In the genomic region with DNA sequence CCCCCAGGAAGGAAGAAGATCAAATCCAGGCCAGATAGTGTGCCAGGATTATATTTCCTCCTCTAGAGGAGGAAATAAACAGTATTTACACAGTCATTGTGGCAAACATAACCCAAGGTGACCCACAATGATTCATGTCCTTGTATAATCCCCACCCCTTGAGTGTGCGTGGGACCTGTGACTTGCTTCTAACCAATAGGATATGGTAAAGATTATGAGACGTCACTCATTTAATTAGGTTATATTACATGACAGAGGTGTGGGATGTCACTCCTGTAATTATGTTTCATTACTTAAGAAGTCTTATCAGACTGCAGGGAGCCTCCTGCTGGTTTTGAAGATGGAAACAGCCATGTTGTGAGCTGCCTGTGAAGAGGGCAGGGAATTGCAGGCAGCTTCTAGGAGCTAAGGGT, we compare ENCODE assay signal across 14 cellular contexts. TPM values are rescaled to one million over a fixed set of nuclear protein-coding genes. Genes with fewer than 3 reads are reported as not detected.
DNase-seq lines count a peak whose midpoint lies in the region; ATAC-seq, FAIRE-seq and TF ChIP-seq lines count a peak whose summit lies in the region.
"Had no signal": no experiment of that assay in that cellular context is flagged by ENCODE, and none has a peak within 500 bp of the region (broad histone marks: within the 10 kb centered on the region; RNA-seq: fewer than 3 reads in every experiment).

No MANE protein-coding gene starts in this region.

- H4K20me1 ChIP-seq in GM23338 (replicated peaks; ENCODE audit: insufficient read depth): no peaks in the 10 kb centered on the region

- H3K4me2 ChIP-seq in GM23338: no peak overlapping the region
- H3K4me2 ChIP-seq: KMS-11 had no signal

- TF ChIP-seq CTCF in colonic mucosa (IDR thresholded peaks at IDR 0.05) (no peak), pancreas (IDR thresholded peaks at IDR 0.05) (no peak), GM23338 (conservative IDR thresholded peaks at IDR 0.05; ENCODE audit: low read depth in 2 of 2) (no peak)

- no peak overlapping the region for H2AFZ ChIP-seq in GM23338

- peak; percentile 63 for FAIRE-seq in pancreas (lab: Jason Lieb, UNC)

- H3K9me3 Mint-ChIP-seq in GM23338: no peaks in the 10 kb centered on the region
- H3K9me3 Mint-ChIP-seq: immature natural killer cell had no signal

- H3K36me3 ChIP-seq in colonic mucosa (no peaks in the 10 kb centered on the region), pancreas (no peaks in the 10 kb centered on the region), GM23338 (ENCODE audit: insufficient read depth) (no peaks in the 10 kb centered on the region)
- H3K36me3 ChIP-seq: suprapubic skin had no signal

- H3K79me2 ChIP-seq in GM23338 (replicated peaks; ENCODE audit: insufficient read depth): no peaks in the 10 kb centered on the region

- no peak overlapping the region for H3K9ac ChIP-seq in colonic mucosa (ENCODE audit: low read depth in 2 of 2, low read length in 2 of 2)
- H3K9ac ChIP-seq: KMS-11 had no signal

- H3K27me3 ChIP-seq in colonic mucosa (no peaks in the 10 kb centered on the region), pancreas (no peaks in the 10 kb centered on the region), GM23338 (ENCODE audit: insufficient read depth) (no peaks in the 10 kb centered on the region)
- H3K27me3 ChIP-seq: suprapubic skin had no signal

- H3K36me3 Mint-ChIP-seq in GM23338 (ENCODE audit: low read depth): no peaks in the 10 kb centered on the region
- H3K36me3 Mint-ChIP-seq: immature natural killer cell had no signal

- H3K27ac ChIP-seq in colonic mucosa: peak overlapping the region; percentile 65
- peak overlapping the region in 3 of 4 donors; percentile 58 to 77 (median 68) for H3K27ac ChIP-seq in pancreas
- H3K27ac ChIP-seq in GM23338 (ENCODE audit: low read depth): no peak overlapping the region
- H3K27ac ChIP-seq: KMS-11, suprapubic skin had no signal

- H3K27ac Mint-ChIP-seq in GM23338: no peak overlapping the region
- H3K27ac Mint-ChIP-seq: immature natural killer cell; T-helper 1 cell treated with Interleukin-12 subunit alpha and Interleukin-12 subunit beta and Interleukin-4 antibody, amounts not matched to agents 30 μg/mL and 1 μg/mL, for 36 hours had no signal

- no peaks in the 10 kb centered on the region for H3K9me3 ChIP-seq in colonic mucosa
- no peaks in the 10 kb centered on the region for H3K9me3 ChIP-seq in pancreas
- H3K9me3 ChIP-seq: suprapubic skin had no signal

- no peak overlapping the region for H3K4me3 Mint-ChIP-seq in GM23338
- H3K4me3 Mint-ChIP-seq: immature natural killer cell; T-helper 1 cell treated with Interleukin-12 subunit alpha and Interleukin-12 subunit beta and Interleukin-4 antibody, amounts not matched to agents 30 μg/mL and 1 μg/mL, for 36 hours had no signal

- no peaks in the 10 kb centered on the region for H3K4me1 Mint-ChIP-seq in GM23338
- H3K4me1 Mint-ChIP-seq: immature natural killer cell had no signal

- H3K27me3 Mint-ChIP-seq in GM23338 (ENCODE audit: insufficient read depth, low read depth, poor library complexity): no peaks in the 10 kb centered on the region

- H3K9me2 ChIP-seq in GM23338 (ENCODE audit: insufficient read depth): no peaks in the 10 kb centered on the region

- WGBS in pancreas, 2 donors: 16 to 21% methylated on average over 2 of the region's 2 CpGs

- DNase-seq in ELR (ENCODE audit: low read depth) (peak; percentile 10), HuH-7 (ENCODE audit: low spot score) (peak; percentile 8), colonic mucosa (peak; percentile 69), pancreas (peak in 4 of 6 donors; percentile 49 to 69 (median 58)), hippocampal formation (lab: John Stamatoyannopoulos, UW) (no peak), GM23338 (ENCODE audit: low spot score) (no peak)
- DNase-seq: cortex of kidney, immature natural killer cell, NCI-H2171 treated with DMSO at 0.1 percent for 48 hours, right cardiac atrium had no signal

- H3K4me1 ChIP-seq in colonic mucosa (no peaks in the 10 kb centered on the region), pancreas (peaks cover 10 to 26% (median 24%) of the 10 kb centered on the region in 3 donors), GM23338 (ENCODE audit: insufficient read depth) (no peaks in the 10 kb centered on the region)
- H3K4me1 ChIP-seq: suprapubic skin had no signal

- no peaks in the 10 kb centered on the region for H3F3A ChIP-seq in GM23338 (replicated peaks; ENCODE audit: low read depth)

- H3K4me3 ChIP-seq in colonic mucosa: no peak overlapping the region
- H3K4me3 ChIP-seq in pancreas: no peak overlapping the region
- no peak overlapping the region for H3K4me3 ChIP-seq in GM23338
- H3K4me3 ChIP-seq: suprapubic skin had no signal

- intact Hi-C loops in colonic mucosa (cut with DNase I): no loop called here
- intact Hi-C loops in pancreas (cut with DNase I): no loop called here

- peak; percentile 88 to 94 (median 93) for ATAC-seq in pancreas
- ATAC-seq in GM21528 (IDR thresholded peaks at IDR 0.05; ENCODE audit: low FRiP score, unreplicated experiment): no peak
- no peak for ATAC-seq in GM23338

TF ChIP-seq in GM23338, 12 proteins besides CTCF, POLR2A, EP300 and RAD21 (continues in another document):
- TF ChIP-seq, protein P1, sequence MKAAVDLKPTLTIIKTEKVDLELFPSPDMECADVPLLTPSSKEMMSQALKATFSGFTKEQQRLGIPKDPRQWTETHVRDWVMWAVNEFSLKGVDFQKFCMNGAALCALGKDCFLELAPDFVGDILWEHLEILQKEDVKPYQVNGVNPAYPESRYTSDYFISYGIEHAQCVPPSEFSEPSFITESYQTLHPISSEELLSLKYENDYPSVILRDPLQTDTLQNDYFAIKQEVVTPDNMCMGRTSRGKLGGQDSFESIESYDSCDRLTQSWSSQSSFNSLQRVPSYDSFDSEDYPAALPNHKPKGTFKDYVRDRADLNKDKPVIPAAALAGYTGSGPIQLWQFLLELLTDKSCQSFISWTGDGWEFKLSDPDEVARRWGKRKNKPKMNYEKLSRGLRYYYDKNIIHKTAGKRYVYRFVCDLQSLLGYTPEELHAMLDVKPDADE (IDR thresholded peaks at IDR 0.05): no peak
- TF ChIP-seq JUNB (IDR thresholded peaks at IDR 0.05; ENCODE audit: unreplicated experiment) (no peak), STAT1 (IDR thresholded peaks at IDR 0.05; ENCODE audit: unreplicated experiment) (no peak), ZNF114 (CRISPR knock-in tag; IDR thresholded peaks at IDR 0.05) (no peak), CREB1 (CRISPR knock-in tag; IDR thresholded peaks at IDR 0.05; ENCODE audit: low read depth) (no peak), EZH2phosphoT487 (IDR thresholded peaks at IDR 0.05; ENCODE audit: unreplicated experiment) (no peak)

RNA-seq across cellular contexts. Expression of a gene that starts 12.2 kb away (rescaled TPM):
- total RNA-seq in colonic mucosa (1 to 10 TPM; 2.2 to 2.9 TPM), pancreas (10 to 100 TPM; 16.5 to 40.0 (median 18.6) TPM)
- polyA plus RNA-seq in pancreas (10 to 100 TPM in 1 of 2 donors, 1 to 10 TPM in 1; 6.0 to 24.9 TPM), GM23338 (2016; fragmentation: Nextera tagmentation; extraction: Ambion mirVana) (0.27 TPM in 1 of 2 replicates, not detected in the other)
- 0.38 TPM in 1 of 2 replicates, not detected in the other for total RNA-seq in GM23338 (2014; rRNA removed; shearing (Covaris generic))

Comparison
In these comparisons a context has a peak if more than half of its experiments do, and no peak if none do; other contexts are left out.
1. DNase-seq: peak in ELR (single experiment), HuH-7 (single experiment), colonic mucosa (single experiment) and pancreas (4 of 6); none in hippocampal formation (0 of 2) and GM23338 (single experiment).
2. ATAC-seq: peak in pancreas (4 of 4); none in GM21528 (single experiment) and GM23338 (single experiment).
3. RNA of a gene that starts 12.2 kb away (total RNA-seq): 16.5 to 40.0 TPM in pancreas; 2.2 to 2.9 TPM in colonic mucosa and 0.38 TPM in GM23338; every median in the first group is over 4 times any median in the second.